Comparison of ENCODE assay signal across 20 cellular contexts in the genomic region with DNA sequence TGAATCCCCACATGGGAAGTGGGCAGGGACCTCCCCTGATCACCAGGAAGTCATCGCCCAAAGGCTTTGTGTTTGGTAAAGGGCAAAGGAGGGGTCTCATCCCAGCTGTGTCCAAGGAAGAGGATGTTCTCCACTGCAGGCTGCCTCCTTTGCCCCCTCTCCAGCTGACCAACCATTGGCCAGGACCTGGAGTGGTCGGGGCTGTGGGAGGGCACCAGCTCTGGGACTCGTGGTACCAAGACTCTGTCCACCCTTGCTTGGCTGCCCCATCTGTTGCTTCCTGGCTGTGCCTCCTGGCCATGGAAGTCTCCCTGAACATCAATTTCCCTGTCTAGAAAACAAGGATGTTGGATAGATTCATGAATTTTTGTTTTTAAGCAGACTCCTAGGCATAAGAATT. TPM values are rescaled to one million over a fixed set of nuclear protein-coding genes. Genes with fewer than 3 reads are reported as not detected.
DNase-seq lines count a peak whose midpoint lies in the region; ATAC-seq, FAIRE-seq and TF ChIP-seq lines count a peak whose summit lies in the region.
"Had no signal": no experiment of that assay in that cellular context is flagged by ENCODE, and none has a peak within 500 bp of the region (broad histone marks: within the 10 kb centered on the region; RNA-seq: fewer than 3 reads in every experiment).

No MANE protein-coding gene starts in this region.

- WGBS in stomach, 5 donors = 76 to 100% (median 83%) methylated on average over 1 to 3 of the region's 3 CpGs

- peaks cover 0 to 5% (median 0%) of the 10 kb centered on the region in 5 experiments for H3K9me3 Mint-ChIP-seq in brain
- H3K9me3 Mint-ChIP-seq: activated T-cell treated with anti-CD3 and anti-CD28 coated beads, Interleukin-2, amount 50 U/mL, for 24 hours had no signal

- H3K4me1 ChIP-seq in BLaER1 (peaks cover 40% of the 10 kb centered on the region), muscle layer of duodenum (ENCODE audit: control insufficient read depth in 1 of 2, insufficient read depth in 2 of 2, low read length in 2 of 2) (peaks cover 15 to 39% of the 10 kb centered on the region in 2 donors), stomach (peaks cover 13 to 43% (median 27%) of the 10 kb centered on the region in 4 donors)

- H3K27ac ChIP-seq in BLaER1 (no peak overlapping the region), muscle layer of duodenum (ENCODE audit: low read length) (peak overlapping the region; percentile 19), stomach (peak overlapping the region in 4 of 5 donors; percentile 28 to 85 (median 67))
- H3K27ac ChIP-seq: C4-2B, GM23248 had no signal

- ATAC-seq in HG02759 (IDR thresholded peaks at IDR 0.05; ENCODE audit: unreplicated experiment) = no peak
- ATAC-seq: HepG2 had no signal

- TF ChIP-seq CTCF in brain (conservative IDR thresholded peaks at IDR 0.05) = no peak
- no peak for TF ChIP-seq CTCF in stomach (IDR thresholded peaks at IDR 0.05)

- no peak for TF ChIP-seq EP300 in stomach (IDR thresholded peaks at IDR 0.05)

- H3K27me3 Mint-ChIP-seq in brain = peaks cover 19% of the 10 kb centered on the region

- peak overlapping the region in 4 of 5 experiments; percentile 72 to 94 (median 82) for H3K27ac Mint-ChIP-seq in brain
- H3K27ac Mint-ChIP-seq: activated T-cell treated with anti-CD3 and anti-CD28 coated beads, Interleukin-2, amount 50 U/mL, for 24 hours had no signal

- TF ChIP-seq POLR2A in stomach (IDR thresholded peaks at IDR 0.05) = no peak

- no peaks in the 10 kb centered on the region for H3K36me3 Mint-ChIP-seq in brain

- H3K4me2 ChIP-seq in BLaER1 = peak overlapping the region; percentile 74

- H3K4me3 ChIP-seq in BLaER1 = no peak overlapping the region
- no peak overlapping the region for H3K4me3 ChIP-seq in muscle layer of duodenum (ENCODE audit: low read depth in 1 of 2, low read length in 2 of 2)
- H3K4me3 ChIP-seq in stomach = no peak overlapping the region
- H3K4me3 ChIP-seq: GM23248 had no signal

- H3K27me3 ChIP-seq in BLaER1 (peaks cover 47% of the 10 kb centered on the region), muscle layer of duodenum (ENCODE audit: low read depth, low read length) (no peaks in the 10 kb centered on the region), stomach (peaks cover 0 to 6% (median 0%) of the 10 kb centered on the region in 3 donors)

- DNase-seq in stomach (no peak), glomerular visceral epithelial cell (ENCODE audit: extremely low spot score) (no peak), RCC 7860 (ENCODE audit: low spot score) (no peak)
- no peak for DNase-seq in effector CD4-positive, alpha-beta T cell
- DNase-seq: activated CD4-positive, alpha-beta T cell treated with anti-CD3 and anti-CD28 coated beads for 1 hour; activated naive CD4-positive, alpha-beta T cell; activated T-cell treated with anti-CD3 and anti-CD28 coated beads, Interleukin-2, amount 50 U/mL, for 24 hours; GDM1; GM23248; NCI-H1417 treated with DMSO at 0.1 percent for 48 hours; NCI-H526 treated with DMSO at 0.1 percent for 48 hours; nucleus accumbens; trophoblast cell had no signal

- H3K36me3 ChIP-seq in BLaER1 (no peaks in the 10 kb centered on the region), muscle layer of duodenum (ENCODE audit: control insufficient read depth in 1 of 2, insufficient read depth in 2 of 2, low read length in 2 of 2) (no peaks in the 10 kb centered on the region), stomach (no peaks in the 10 kb centered on the region)

- H4K20me1 ChIP-seq in BLaER1 = peaks cover 29% of the 10 kb centered on the region

- no peak overlapping the region for H3K4me3 Mint-ChIP-seq in brain
- H3K4me3 Mint-ChIP-seq: activated T-cell treated with anti-CD3 and anti-CD28 coated beads, Interleukin-2, amount 50 U/mL, for 24 hours had no signal

- intact Hi-C loops in stomach (cut with DNase I; ENCODE audit: low total_unique reads) = no loop called here

- H3K9me3 ChIP-seq in BLaER1 = no peaks in the 10 kb centered on the region
- H3K9me3 ChIP-seq in muscle layer of duodenum (ENCODE audit: control insufficient read depth in 1 of 2, low read length in 2 of 2) = no peaks in the 10 kb centered on the region
- H3K9me3 ChIP-seq in stomach = no peaks in the 10 kb centered on the region

- no peak overlapping the region; the same call in 1 of the 2 replicates for H3K9ac ChIP-seq in BLaER1
- H3K9ac ChIP-seq: GM23248 had no signal

- no peak for FAIRE-seq in RCC 7860 (lab: Jason Lieb, UNC)
- FAIRE-seq: HepG2 had no signal

- peaks cover 58% of the 10 kb centered on the region for H3K4me1 Mint-ChIP-seq in brain

RNA-seq across cellular contexts. Expression of gene COL15A1, which starts 34.1 kb away (rescaled TPM):
- polyA plus RNA-seq in brain (ENCODE audit: insufficient read depth, low read depth, low replicate concordance) (1.1 TPM), stomach (10 to 100 TPM; 10.7 to 13.3 (median 12.0) TPM)
- total RNA-seq in stomach = 100 to 1,000 TPM in 2 of 5 donors, 10 to 100 TPM in 3; 26.3 to 173 (median 32.2) TPM
- total RNA-seq: HepG2, mononuclear cell had no signal
- polyA plus RNA-seq: HepG2 had no signal
